Comparison of ENCODE assay signal across 1 cellular context in genomic region chr22:45645526-45646414, GRCh38.
A peak's percentile ranks its signal among the peaks of the same experiment; 100 is the strongest.
TF ChIP-seq lines count a peak whose summit lies in the region.

No MANE protein-coding gene starts in this region.

TF ChIP-seq in HepG2, 621 proteins besides CTCF, POLR2A, EP300 and RAD21 (continued from another document and continues in another):
- TF ChIP-seq NFAT5 (CRISPR knock-in tag; IDR thresholded peaks at IDR 0.05) (0 out of 2 replicates have a peak, but pooled peaks have one; percentile 62), ZNF230 (CRISPR knock-in tag; IDR thresholded peaks at IDR 0.05) (no peak), ZEB1 (IDR thresholded peaks at IDR 0.05; ENCODE audit: insufficient replicate concordance, low read depth) (peak; percentile 75), MED8 (CRISPR knock-in tag; IDR thresholded peaks at IDR 0.05; ENCODE audit: insufficient replicate concordance) (no peak), ESRRA (CRISPR knock-in tag; IDR thresholded peaks at IDR 0.05; ENCODE audit: low read depth) (no peak), ZNF296 (CRISPR knock-in tag; conservative IDR thresholded peaks at IDR 0.05) (no peak), ZNF597 (CRISPR knock-in tag; IDR thresholded peaks at IDR 0.05) (no peak), ZNF782 (CRISPR knock-in tag; IDR thresholded peaks at IDR 0.05; ENCODE audit: borderline replicate concordance) (0 out of 2 replicates have a peak, but pooled peaks have one; percentile 52), ZNF619 (CRISPR knock-in tag; IDR thresholded peaks at IDR 0.05) (no peak), ZNF280D (CRISPR knock-in tag; IDR thresholded peaks at IDR 0.05) (no peak), ZMAT5 (CRISPR knock-in tag; IDR thresholded peaks at IDR 0.05; ENCODE audit: borderline replicate concordance, low read depth) (no peak), TARDBP (CRISPR knock-in tag; IDR thresholded peaks at IDR 0.05) (peak; percentile 47; the same call in 1 of the 2 replicates), GPN1 (CRISPR knock-in tag; IDR thresholded peaks at IDR 0.05; ENCODE audit: borderline replicate concordance) (no peak), SYNCRIP (IDR thresholded peaks at IDR 0.05; ENCODE audit: insufficient read depth, low read depth, low read length) (no peak), HHEX (CRISPR knock-in tag; IDR thresholded peaks at IDR 0.05) (no peak), ZNF674 (CRISPR knock-in tag; IDR thresholded peaks at IDR 0.05; ENCODE audit: low read depth) (no peak), TBP (CRISPR knock-in tag; IDR thresholded peaks at IDR 0.05) (no peak), PBX3 (CRISPR knock-in tag; IDR thresholded peaks at IDR 0.05; ENCODE audit: borderline replicate concordance) (no peak), ATAD3A (CRISPR knock-in tag; IDR thresholded peaks at IDR 0.05) (no peak), YY1 (IDR thresholded peaks at IDR 0.05; ENCODE audit: insufficient read depth, insufficient replicate concordance, low read depth, low read length) (peak; percentile 82), ZZZ3 (CRISPR knock-in tag; IDR thresholded peaks at IDR 0.05; ENCODE audit: borderline replicate concordance) (no peak), ZNF276 (CRISPR knock-in tag; IDR thresholded peaks at IDR 0.05; ENCODE audit: low read depth) (0 out of 2 replicates have a peak, but pooled peaks have one; percentile 61), ZFP37 (CRISPR knock-in tag; IDR thresholded peaks at IDR 0.05; ENCODE audit: borderline replicate concordance) (no peak), ZFP36L1 (CRISPR knock-in tag; IDR thresholded peaks at IDR 0.05) (no peak), ZNF879 (CRISPR knock-in tag; IDR thresholded peaks at IDR 0.05) (no peak), BHLHE40 (IDR thresholded peaks at IDR 0.05; ENCODE audit: low read length) (peak; percentile 75), MAF1 (CRISPR knock-in tag; IDR thresholded peaks at IDR 0.05; ENCODE audit: borderline replicate concordance) (no peak), ZNF703 (CRISPR knock-in tag; IDR thresholded peaks at IDR 0.05; ENCODE audit: borderline replicate concordance) (no peak), XBP1 (CRISPR knock-in tag; IDR thresholded peaks at IDR 0.05) (no peak), ZNF576 (CRISPR knock-in tag; IDR thresholded peaks at IDR 0.05) (no peak), HINFP (CRISPR knock-in tag; IDR thresholded peaks at IDR 0.05; ENCODE audit: low read depth) (no peak), GABPB1 (CRISPR knock-in tag; IDR thresholded peaks at IDR 0.05) (peak; percentile 68), ZNF768 (CRISPR knock-in tag; IDR thresholded peaks at IDR 0.05) (peak; percentile 36; the same call in 1 of the 2 replicates), REPIN1 (CRISPR knock-in tag; IDR thresholded peaks at IDR 0.05; ENCODE audit: borderline replicate concordance, low read depth) (peak; percentile 69; the same call in 1 of the 2 replicates), MED13 (CRISPR knock-in tag; IDR thresholded peaks at IDR 0.05) (no peak), FOXJ3 (CRISPR knock-in tag; IDR thresholded peaks at IDR 0.05; ENCODE audit: borderline replicate concordance) (no peak), MED1 (CRISPR knock-in tag; IDR thresholded peaks at IDR 0.05) (peak; percentile 38; the same call in 1 of the 2 replicates), PAWR (CRISPR knock-in tag; IDR thresholded peaks at IDR 0.05; ENCODE audit: borderline replicate concordance) (no peak), IKZF5 (CRISPR knock-in tag; IDR thresholded peaks at IDR 0.05) (no peak), PAX8 (CRISPR knock-in tag; IDR thresholded peaks at IDR 0.05; ENCODE audit: borderline replicate concordance) (no peak), TIGD3 (CRISPR knock-in tag; IDR thresholded peaks at IDR 0.05; ENCODE audit: borderline replicate concordance) (no peak), CCAR2 (optimal IDR thresholded peaks at IDR 0.05; ENCODE audit: low read depth, low read length) (no peak), JDP2 (CRISPR knock-in tag; IDR thresholded peaks at IDR 0.05; ENCODE audit: borderline replicate concordance) (no peak), NCOR1 (IDR thresholded peaks at IDR 0.05; ENCODE audit: borderline replicate concordance, low read length) (no peak), ZNF816 (CRISPR knock-in tag; IDR thresholded peaks at IDR 0.05; ENCODE audit: borderline replicate concordance) (no peak), CSRNP2 (CRISPR knock-in tag; conservative IDR thresholded peaks at IDR 0.05; ENCODE audit: low read depth) (no peak)
